Comparison of ENCODE assay signal across 8 cellular contexts in genomic region chr3:8356135-8356534, GRCh38.
A peak's percentile ranks its signal among the peaks of the same experiment; 100 is the strongest.
DNase-seq lines count a peak whose midpoint lies in the region; ATAC-seq and TF ChIP-seq lines count a peak whose summit lies in the region.
"Not testable (repeated sequence)": the region's sequence is repeated elsewhere in the genome, so short reads cannot be mapped to it uniquely, and the experiment has no call there.

No MANE protein-coding gene starts in this region.

- intact Hi-C loops in lower lobe of right lung (cut with DNase I) = not testable (repeated sequence)

- peak overlapping the region; percentile 63 to 90 (median 79) for H3K4me2 ChIP-seq in BLaER1 treated with 17β-estradiol and CSF1 and Interleukin-3, amounts not matched to agents 10 nM and 100 nM

- H3K27ac ChIP-seq in BLaER1 treated with 17β-estradiol and CSF1 and Interleukin-3, amounts not matched to agents 10 nM and 100 nM = peak overlapping the region; percentile 93 to 100 (median 98)
- peak overlapping the region; percentile 75 for H3K27ac ChIP-seq in HL-60 (replicated peaks)
- H3K27ac ChIP-seq in lower lobe of right lung = peak overlapping the region; percentile 59

- POLR2A ChIA-PET in activated naive CD8-positive, alpha-beta T cell treated with anti-CD3 and anti-CD28 coated beads, Interleukin-2, amount 10 ng/mL, durations not matched to agents 7 days and 5 days (lab: Charles Lee) = not testable (repeated sequence)

- peak overlapping the region; percentile 96 for H3K27ac Mint-ChIP-seq in T-helper 17 cell
- H3K27ac Mint-ChIP-seq in activated CD8-positive, alpha-beta memory T cell treated with anti-CD3 and anti-CD28 coated beads, Interleukin-2, amount 10 ng/mL, durations not matched to agents 7 days and 5 days = peak overlapping the region; percentile 80
- peak overlapping the region; percentile 48 for H3K27ac Mint-ChIP-seq in activated naive CD8-positive, alpha-beta T cell treated with anti-CD3 and anti-CD28 coated beads, Interleukin-2, amount 10 ng/mL, durations not matched to agents 7 days and 5 days
- peak overlapping the region; percentile 84 for H3K27ac Mint-ChIP-seq in stimulated activated effector memory CD8-positive, alpha-beta T cell treated with anti-CD3 and anti-CD28 coated beads, Interleukin-12 subunit alpha, Interleukin-12 subunit beta, amount 100 ng/mL, for 72 hours

- peaks cover 19% of the 10 kb centered on the region for H3K9me3 Mint-ChIP-seq in activated CD8-positive, alpha-beta memory T cell treated with anti-CD3 and anti-CD28 coated beads, Interleukin-2, amount 10 ng/mL, durations not matched to agents 7 days and 5 days (ENCODE audit: low read depth)
- peaks cover 20% of the 10 kb centered on the region for H3K9me3 Mint-ChIP-seq in activated naive CD8-positive, alpha-beta T cell treated with anti-CD3 and anti-CD28 coated beads, Interleukin-2, amount 10 ng/mL, durations not matched to agents 7 days and 5 days
- peaks cover 10% of the 10 kb centered on the region for H3K9me3 Mint-ChIP-seq in stimulated activated effector memory CD8-positive, alpha-beta T cell treated with anti-CD3 and anti-CD28 coated beads, Interleukin-12 subunit alpha, Interleukin-12 subunit beta, amount 100 ng/mL, for 72 hours

- not testable (repeated sequence) for H3K27me3 ChIP-seq in BLaER1 treated with 17β-estradiol and CSF1 and Interleukin-3, amounts not matched to agents 10 nM and 100 nM; HL-60 (ENCODE audit: insufficient read depth, poor library complexity, severe bottlenecking); lower lobe of right lung (ENCODE audit: low read depth)

- H3K36me3 Mint-ChIP-seq in T-helper 17 cell (ENCODE audit: low read depth); stimulated activated effector memory CD8-positive, alpha-beta T cell treated with anti-CD3 and anti-CD28 coated beads, Interleukin-12 subunit alpha, Interleukin-12 subunit beta, amount 100 ng/mL, for 72 hours: not testable (repeated sequence)
- H3K36me3 Mint-ChIP-seq in activated CD8-positive, alpha-beta memory T cell treated with anti-CD3 and anti-CD28 coated beads, Interleukin-2, amount 10 ng/mL, durations not matched to agents 7 days and 5 days = peaks cover 25% of the 10 kb centered on the region
- H3K36me3 Mint-ChIP-seq in activated naive CD8-positive, alpha-beta T cell treated with anti-CD3 and anti-CD28 coated beads, Interleukin-2, amount 10 ng/mL, durations not matched to agents 7 days and 5 days = peaks cover 10% of the 10 kb centered on the region

- not testable (repeated sequence) for H4K20me1 ChIP-seq in BLaER1 treated with 17β-estradiol and CSF1 and Interleukin-3, amounts not matched to agents 10 nM and 100 nM

- H3K4me1 ChIP-seq in BLaER1 treated with 17β-estradiol and CSF1 and Interleukin-3, amounts not matched to agents 10 nM and 100 nM = peaks cover 45 to 80% (median 55%) of the 10 kb centered on the region in 10 experiments
- not testable (repeated sequence) for H3K4me1 ChIP-seq in lower lobe of right lung

- H3K36me3 ChIP-seq in BLaER1 treated with 17β-estradiol and CSF1 and Interleukin-3, amounts not matched to agents 10 nM and 100 nM = peaks cover 0 to 54% (median 4%) of the 10 kb centered on the region in 11 experiments; a peak in 8 of 22 replicates
- H3K36me3 ChIP-seq in lower lobe of right lung = not testable (repeated sequence)

- DNase-seq in HL-60 (ENCODE audit: low read depth in 1 of 2, low spot score in 1 of 2); T-helper 17 cell; activated CD8-positive, alpha-beta memory T cell treated with anti-CD3 and anti-CD28 coated beads, Interleukin-2, amount 10 ng/mL, durations not matched to agents 7 days and 5 days; activated naive CD8-positive, alpha-beta T cell treated with anti-CD3 and anti-CD28 coated beads, Interleukin-2, amount 10 ng/mL, durations not matched to agents 7 days and 5 days; lower lobe of right lung; stimulated activated effector memory CD8-positive, alpha-beta T cell treated with anti-CD3 and anti-CD28 coated beads, Interleukin-12 subunit alpha, Interleukin-12 subunit beta, amount 100 ng/mL, for 72 hours (ENCODE audit: low spot score in 2 of 2): not testable (repeated sequence)
- peak; percentile 62 for DNase-seq in NCI-H82 treated with DMSO at 0.1 percent for 48 hours (lab: John Stamatoyannopoulos, UW; ENCODE audit: unreplicated experiment)

- not testable (repeated sequence) for H3K4me3 Mint-ChIP-seq in T-helper 17 cell; activated CD8-positive, alpha-beta memory T cell treated with anti-CD3 and anti-CD28 coated beads, Interleukin-2, amount 10 ng/mL, durations not matched to agents 7 days and 5 days; activated naive CD8-positive, alpha-beta T cell treated with anti-CD3 and anti-CD28 coated beads, Interleukin-2, amount 10 ng/mL, durations not matched to agents 7 days and 5 days; stimulated activated effector memory CD8-positive, alpha-beta T cell treated with anti-CD3 and anti-CD28 coated beads, Interleukin-12 subunit alpha, Interleukin-12 subunit beta, amount 100 ng/mL, for 72 hours

- H3K9ac ChIP-seq in BLaER1 treated with 17β-estradiol and CSF1 and Interleukin-3, amounts not matched to agents 10 nM and 100 nM = peak overlapping the region; percentile 68 to 88 (median 81); a peak in 21 of 22 replicates

- not testable (repeated sequence) for H3K27me3 Mint-ChIP-seq in T-helper 17 cell; activated CD8-positive, alpha-beta memory T cell treated with anti-CD3 and anti-CD28 coated beads, Interleukin-2, amount 10 ng/mL, durations not matched to agents 7 days and 5 days; activated naive CD8-positive, alpha-beta T cell treated with anti-CD3 and anti-CD28 coated beads, Interleukin-2, amount 10 ng/mL, durations not matched to agents 7 days and 5 days

- not testable (repeated sequence) for H3K4me1 Mint-ChIP-seq in T-helper 17 cell
- peaks cover 23% of the 10 kb centered on the region for H3K4me1 Mint-ChIP-seq in activated CD8-positive, alpha-beta memory T cell treated with anti-CD3 and anti-CD28 coated beads, Interleukin-2, amount 10 ng/mL, durations not matched to agents 7 days and 5 days
- H3K4me1 Mint-ChIP-seq in activated naive CD8-positive, alpha-beta T cell treated with anti-CD3 and anti-CD28 coated beads, Interleukin-2, amount 10 ng/mL, durations not matched to agents 7 days and 5 days = peaks cover 17% of the 10 kb centered on the region
- peaks cover 38% of the 10 kb centered on the region for H3K4me1 Mint-ChIP-seq in stimulated activated effector memory CD8-positive, alpha-beta T cell treated with anti-CD3 and anti-CD28 coated beads, Interleukin-12 subunit alpha, Interleukin-12 subunit beta, amount 100 ng/mL, for 72 hours

- TF ChIP-seq CTCF in HL-60 (IDR thresholded peaks at IDR 0.05; ENCODE audit: insufficient read depth, low read length); lower lobe of right lung (IDR thresholded peaks at IDR 0.05): not testable (repeated sequence)

- peaks cover 20 to 66% (median 61%) of the 10 kb centered on the region in 11 experiments for H3K9me3 ChIP-seq in BLaER1 treated with 17β-estradiol and CSF1 and Interleukin-3, amounts not matched to agents 10 nM and 100 nM (replicated peaks in 1 of 11)
- H3K9me3 ChIP-seq in T-helper 17 cell (ENCODE audit: control insufficient read depth, low read length, poor library complexity, severe bottlenecking); lower lobe of right lung: not testable (repeated sequence)

- CTCF ChIA-PET in activated CD8-positive, alpha-beta memory T cell treated with anti-CD3 and anti-CD28 coated beads, Interleukin-2, amount 10 ng/mL, durations not matched to agents 7 days and 5 days (lab: Charles Lee) = interaction anchor here (1.4 kb wide), 1 partner anchor 61 kb away, joined by 4 read pairs; no protein-coding TSS in a partner anchor

- peak overlapping the region in 1 of 10 experiments; percentile 15; a peak in 1 of 20 replicates for H3K4me3 ChIP-seq in BLaER1 treated with 17β-estradiol and CSF1 and Interleukin-3, amounts not matched to agents 10 nM and 100 nM
- H3K4me3 ChIP-seq in HL-60 (replicated peaks; ENCODE audit: insufficient read depth, low read length); lower lobe of right lung: not testable (repeated sequence)

- not testable (repeated sequence) for ATAC-seq in T-helper 17 cell; activated CD8-positive, alpha-beta memory T cell treated with anti-CD3 and anti-CD28 coated beads, Interleukin-2, amount 10 ng/mL, durations not matched to agents 7 days and 5 days; activated naive CD8-positive, alpha-beta T cell treated with anti-CD3 and anti-CD28 coated beads, Interleukin-2, amount 10 ng/mL, durations not matched to agents 7 days and 5 days (ENCODE audit: low read depth); lower lobe of right lung; stimulated activated effector memory CD8-positive, alpha-beta T cell treated with anti-CD3 and anti-CD28 coated beads, Interleukin-12 subunit alpha, Interleukin-12 subunit beta, amount 100 ng/mL, for 72 hours
